In genomic region chr17:6444573-6445335, GRCh38 we compare ENCODE assay signal across 8 cellular contexts. TPM values are rescaled to one million over a fixed set of nuclear protein-coding genes. Genes with fewer than 3 reads are reported as not detected.
DNase-seq lines count a peak whose midpoint lies in the region; ATAC-seq and TF ChIP-seq lines count a peak whose summit lies in the region.

No MANE protein-coding gene starts in this region.

- H3K36me3 Mint-ChIP-seq in T-cell = no peaks in the 10 kb centered on the region

- peak overlapping the region; percentile 61 for H3K4me3 ChIP-seq in GM08714 (ENCODE audit: low read length)
- peak overlapping the region; percentile 66 to 75 for H3K4me3 ChIP-seq in foreskin fibroblast (ENCODE audit: low read depth in 1 of 2, low read length in 2 of 2)

- peaks cover 7 to 13% (median 11%) of the 10 kb centered on the region in 3 donors for H3K4me1 Mint-ChIP-seq in T-cell

- no peak for DNase-seq in T-cell
- no peak for DNase-seq in foreskin fibroblast
- peak; percentile 11 for DNase-seq in putamen (ENCODE audit: low spot score)
- no peak for DNase-seq in NCI-H2196 (lab: John Stamatoyannopoulos, UW; ENCODE audit: unreplicated experiment)
- no peak for DNase-seq in NCI-H2081 (lab: John Stamatoyannopoulos, UW)

- no peaks in the 10 kb centered on the region for H3K9me3 Mint-ChIP-seq in T-cell

- no peak for TF ChIP-seq CTCF in foreskin fibroblast (IDR thresholded peaks at IDR 0.05; ENCODE audit: low read depth, low read length)

- peaks cover 6 to 8% of the 10 kb centered on the region in 2 donors for H3K27me3 Mint-ChIP-seq in T-cell

- CTCF ChIA-PET in T-cell (lab: Charles Lee) = no interaction called here

- ATAC-seq in T-cell (replicated peaks in 1 of 4) (no peak), HG03378 (IDR thresholded peaks at IDR 0.05; ENCODE audit: unreplicated experiment) (no peak), HG02884 (IDR thresholded peaks at IDR 0.05; ENCODE audit: unreplicated experiment) (no peak)

- peak overlapping the region; percentile 84 to 85 for H3K27ac Mint-ChIP-seq in T-cell

- peak overlapping the region; percentile 76 to 87 (median 83) for H3K4me3 Mint-ChIP-seq in T-cell

- POLR2A ChIA-PET in T-cell (lab: Charles Lee) = no interaction called here

RNA-seq across cellular contexts. Expression of gene PIMREG, which starts 0.5 kb away (rescaled TPM):
- under 1 TPM in 3 of 5 donors, not detected in 2; 0.23 to 0.79 (median 0.43) TPM for total RNA-seq in T-cell

RNA-seq across cellular contexts. Expression of gene AIPL1, which starts 9.8 kb away (rescaled TPM):
- total RNA-seq in T-cell = not detected
